ENCODE assay signal across 17 cellular contexts in genomic region chr21:46089285-46089684, GRCh38. TPM values are rescaled to one million over a fixed set of nuclear protein-coding genes. Genes with fewer than 3 reads are reported as not detected.
A peak's percentile ranks its signal among the peaks of the same experiment; 100 is the strongest.
DNase-seq lines count a peak whose midpoint lies in the region; ATAC-seq, FAIRE-seq and TF ChIP-seq lines count a peak whose summit lies in the region.
"Had no signal": no experiment of that assay in that cellular context is flagged by ENCODE, and none has a peak within 500 bp of the region (broad histone marks: within the 10 kb centered on the region; RNA-seq: fewer than 3 reads in every experiment).

No MANE protein-coding gene starts in this region.

- H4K20me1 ChIP-seq in osteoblast (ENCODE audit: insufficient read depth, low read length): no peaks in the 10 kb centered on the region

- H3K79me2 ChIP-seq in osteoblast (ENCODE audit: insufficient read depth, low read length): no peaks in the 10 kb centered on the region

- H2AFZ ChIP-seq in osteoblast (ENCODE audit: low read length): no peak overlapping the region

- no peak for TF ChIP-seq POLR2A in GM12892 (IDR thresholded peaks at IDR 0.05; ENCODE audit: low read depth, low read length)

- peaks cover 5% of the 10 kb centered on the region for H3K9me3 ChIP-seq in osteoblast (ENCODE audit: low read depth, low read length)
- H3K9me3 ChIP-seq in CD4-positive, alpha-beta memory T cell (ENCODE audit: control insufficient read depth in 1 of 2, low read length in 2 of 2): no peaks in the 10 kb centered on the region

- H3K4me2 ChIP-seq in osteoblast (ENCODE audit: insufficient read depth, low read length): no peak overlapping the region

- H3K27ac ChIP-seq in osteoblast (ENCODE audit: low read depth, low read length): no peak overlapping the region
- no peak overlapping the region for H3K27ac ChIP-seq in CD4-positive, alpha-beta memory T cell (ENCODE audit: low read depth, low read length)

- no peaks in the 10 kb centered on the region for H3K27me3 ChIP-seq in osteoblast (ENCODE audit: insufficient read depth, low read length)
- H3K27me3 ChIP-seq in CD4-positive, alpha-beta memory T cell (ENCODE audit: insufficient read depth, low read length): no peaks in the 10 kb centered on the region

- no peak overlapping the region for H3K27ac Mint-ChIP-seq in CD4-positive, alpha-beta memory T cell
- H3K27ac Mint-ChIP-seq: CD14-positive monocyte, H9 had no signal

- POLR2A ChIA-PET in HEK293T (lab: Yijun Ruan, JAX): no interaction called here
- POLR2A ChIA-PET in CD4-positive, alpha-beta memory T cell (lab: Charles Lee; ENCODE audit: partially characterized antibody): no interaction called here

- no peak for FAIRE-seq in GM12892 (lab: Jason Lieb, UNC)
- FAIRE-seq: HepG2 had no signal

- no peak for ATAC-seq in GM21381 (IDR thresholded peaks at IDR 0.05; ENCODE audit: unreplicated experiment)
- ATAC-seq: HepG2, Panc1, Right ventricle myocardium inferior had no signal

- intact Hi-C loops in CD4-positive, alpha-beta memory T cell (cut with micrococcal nuclease): no loop called here

- no peaks in the 10 kb centered on the region for H3K36me3 ChIP-seq in osteoblast (ENCODE audit: insufficient read depth, low read length)
- no peaks in the 10 kb centered on the region for H3K36me3 ChIP-seq in CD4-positive, alpha-beta memory T cell (ENCODE audit: insufficient read depth, low read length)

- TF ChIP-seq CTCF in AG10803 (conservative IDR thresholded peaks at IDR 0.05; ENCODE audit: low read length) (no peak), osteoblast (IDR thresholded peaks at IDR 0.05; ENCODE audit: extremely low read depth, low read depth, low read length) (no peak)

- H3K9me3 Mint-ChIP-seq in CD4-positive, alpha-beta memory T cell: peaks cover 0 to 43% (median 28%) of the 10 kb centered on the region in 8 donors

- peaks cover 19% of the 10 kb centered on the region for H3K4me1 ChIP-seq in osteoblast (ENCODE audit: insufficient read depth, low read length)
- no peaks in the 10 kb centered on the region for H3K4me1 ChIP-seq in CD4-positive, alpha-beta memory T cell (ENCODE audit: insufficient read depth, low read length)

- peaks cover 0 to 2% of the 10 kb centered on the region in 2 donors for H3K27me3 Mint-ChIP-seq in CD4-positive, alpha-beta memory T cell

- no peaks in the 10 kb centered on the region for H3K36me3 Mint-ChIP-seq in CD4-positive, alpha-beta memory T cell
- H3K36me3 Mint-ChIP-seq: CD14-positive monocyte had no signal

- no peak overlapping the region for H3K4me3 ChIP-seq in AG10803 (ENCODE audit: low read length)
- no peak overlapping the region for H3K4me3 ChIP-seq in osteoblast (ENCODE audit: insufficient read depth, low read length)
- no peak overlapping the region for H3K4me3 ChIP-seq in CD4-positive, alpha-beta memory T cell (ENCODE audit: low read length in 2 of 2)

- no peak overlapping the region for H3K4me3 Mint-ChIP-seq in CD4-positive, alpha-beta memory T cell
- H3K4me3 Mint-ChIP-seq: CD14-positive monocyte, H9 had no signal

- peaks cover 0 to 5% (median 1%) of the 10 kb centered on the region in 4 donors for H3K4me1 Mint-ChIP-seq in CD4-positive, alpha-beta memory T cell
- H3K4me1 Mint-ChIP-seq: CD14-positive monocyte had no signal

- DNase-seq in AG10803 (ENCODE audit: low read depth) (peak; percentile 31), HEK293T (ENCODE audit: extremely low spot score) (peak; percentile 6), fibroblast of peridontal ligament (ENCODE audit: extremely low read depth) (peak; percentile 65), osteoblast (ENCODE audit: insufficient read length, low spot score, missing footprints) (peak; percentile 26), foreskin melanocyte (no peak), GM12892 (ENCODE audit: insufficient read length) (no peak)
- no peak for DNase-seq in CD4-positive, alpha-beta memory T cell
- DNase-seq: DMS79 treated with DMSO at 0.1 percent for 48 hours, H9, KG1, MV-4-11, NCI-H1694 treated with DMSO at 0.1 percent for 48 hours had no signal

- CTCF ChIA-PET in HEK293T (lab: Yijun Ruan, JAX): no interaction called here
- CTCF ChIA-PET in CD4-positive, alpha-beta memory T cell (lab: Charles Lee; ENCODE audit: partially characterized antibody): no interaction called here

TF ChIP-seq in HEK293T, 16 proteins besides CTCF, POLR2A, EP300 and RAD21:
- TF ChIP-seq ELF4 (IDR thresholded peaks at IDR 0.05) (no peak), TARDBP (IDR thresholded peaks at IDR 0.05) (no peak), BHLHE40 (IDR thresholded peaks at IDR 0.05; ENCODE audit: borderline replicate concordance) (no peak), L3MBTL2 (conservative IDR thresholded peaks at IDR 0.05) (no peak), FOXA1 (IDR thresholded peaks at IDR 0.05) (no peak), CTBP1 (IDR thresholded peaks at IDR 0.05; ENCODE audit: borderline replicate concordance) (no peak), NFRKB (IDR thresholded peaks at IDR 0.05) (no peak), SP1 (IDR thresholded peaks at IDR 0.05) (no peak), ZNF384 (IDR thresholded peaks at IDR 0.05) (no peak), ARNT (IDR thresholded peaks at IDR 0.05) (no peak), FOXM1 (IDR thresholded peaks at IDR 0.05; ENCODE audit: borderline replicate concordance) (no peak)

RNA-seq across cellular contexts. Expression of gene COL6A2, which starts 8.6 kb away (rescaled TPM):
- total RNA-seq in osteoblast: 1,184 and 1,265 TPM in 2 replicates
- polyA plus RNA-seq in GM12892 (2012; ENCODE audit: missing spikeins): 0.28 TPM
- 10 to 100 TPM; 21.8 to 25.7 TPM for total RNA-seq in CD4-positive, alpha-beta memory T cell
- polyA plus RNA-seq in CD4-positive, alpha-beta memory T cell: 1 to 10 TPM in 1 of 2 donors, under 1 TPM in 1; 0.77 to 1.5 TPM
- polyA plus RNA-seq: CD14-positive monocyte had no signal

Comparison
In these comparisons a context has a peak if more than half of its experiments do, and no peak if none do; other contexts are left out.
1. DNase-seq: peak in AG10803 (single experiment), HEK293T (single experiment), fibroblast of peridontal ligament (single experiment) and osteoblast (single experiment); none in foreskin melanocyte (single experiment), GM12892 (single experiment) and CD4-positive, alpha-beta memory T cell (0 of 5).
2. RNA of gene COL6A2, which starts 8.6 kb away (total RNA-seq): 1,184 to 1,265 TPM in osteoblast; 21.8 to 25.7 TPM in CD4-positive, alpha-beta memory T cell; every median in the first group is over 10 times any median in the second.